Comparison of ENCODE assay signal across 31 cellular contexts in genomic region chr5:57559110-57559635, GRCh38.
"Had no signal": no experiment of that assay in that cellular context is flagged by ENCODE, and none has a peak within 500 bp of the region (broad histone marks: within the 10 kb centered on the region; RNA-seq: fewer than 3 reads in every experiment).

No MANE protein-coding gene starts in this region.

- H3K9me3 ChIP-seq: adrenal gland, breast epithelium, colonic mucosa, esophagus squamous epithelium, gastrocnemius medialis, heart left ventricle had no signal

- FAIRE-seq: endometrium, endothelial cell of umbilical vein had no signal

- H3K36me3 ChIP-seq: adrenal gland, breast epithelium, cardiac muscle cell, colonic mucosa, esophagus squamous epithelium, gastrocnemius medialis, heart left ventricle had no signal

- H3K27ac ChIP-seq: adrenal gland, breast epithelium, cardiac muscle cell, colonic mucosa, epithelial cell of prostate, esophagus squamous epithelium, foreskin keratinocyte, gastrocnemius medialis, heart left ventricle had no signal

- H3K4me3 ChIP-seq: adrenal gland, breast epithelium, cardiac muscle cell, colonic mucosa, esophagus squamous epithelium, gastrocnemius medialis, heart left ventricle had no signal

- DNase-seq: activated CD4-positive, alpha-beta memory T cell treated with anti-CD3 and anti-CD28 coated beads, Interleukin-2, amount 10 ng/mL, durations not matched to agents 7 days and 5 days; activated CD4-positive, alpha-beta T cell treated with anti-CD3 and anti-CD28 coated beads for 36 hours; activated CD4-positive, alpha-beta T cell treated with anti-CD3 and anti-CD28 coated beads, Interleukin-2, amount 10 ng/mL, durations not matched to agents 7 days and 5 days; activated CD4-positive, alpha-beta T cell treated with anti-CD3 and anti-CD28 coated beads, Interleukin-2, amount 50 U/mL, for 4 hours; activated CD4-positive, CD25-positive, alpha-beta regulatory T cell; activated CD4-positive, CD25-positive, alpha-beta regulatory T cell treated with anti-CD3 and anti-CD28 coated beads, Interleukin-2, amount 50 U/mL, for 72 hours; activated effector memory CD4-positive, alpha-beta T cell treated with Interleukin-2 at 50 U/mL for 16 hours; activated gamma-delta T cell treated with Interleukin-2 at 50 U/mL for 16 hours; activated naive CD4-positive, alpha-beta T cell treated with anti-CD3 and anti-CD28 coated beads, Interleukin-2, amount 50 U/mL, for 16 hours; activated naive CD4-positive, alpha-beta T cell treated with Interleukin-2 at 50 U/mL for 16 hours; activated T-cell treated with anti-CD3 and anti-CD28 coated beads, Interleukin-2, amount 50 U/mL, for 4 hours; adrenal gland; amygdala; aorta; central memory CD4-positive, alpha-beta T cell; cerebellar nuclear complex; colonic mucosa; effector CD8-positive, alpha-beta T cell; esophagus squamous epithelium; foreskin keratinocyte; gastrocnemius medialis; glutamatergic neuron; heart left ventricle; hypothalamus; T-helper 2 cell had no signal

- H3K4me1 ChIP-seq: breast epithelium, colonic mucosa, esophagus squamous epithelium, foreskin keratinocyte, gastrocnemius medialis, heart left ventricle had no signal

- H3K27me3 ChIP-seq: adrenal gland, breast epithelium, cardiac muscle cell, colonic mucosa, esophagus squamous epithelium, gastrocnemius medialis, heart left ventricle had no signal

- ATAC-seq: activated CD4-positive, alpha-beta T cell treated with anti-CD3 and anti-CD28 coated beads for 36 hours; activated T-cell treated with anti-CD3 and anti-CD28 coated beads, Interleukin-2, amount 50 U/mL, for 4 hours; activated T-helper 17 cell treated with anti-CD3 and anti-CD28 coated beads, Interleukin-2, amount 50 U/mL, for 72 hours; foreskin keratinocyte; gastrocnemius medialis; heart left ventricle had no signal
